Comparison of ENCODE assay signal across 8 cellular contexts in the genomic region with DNA sequence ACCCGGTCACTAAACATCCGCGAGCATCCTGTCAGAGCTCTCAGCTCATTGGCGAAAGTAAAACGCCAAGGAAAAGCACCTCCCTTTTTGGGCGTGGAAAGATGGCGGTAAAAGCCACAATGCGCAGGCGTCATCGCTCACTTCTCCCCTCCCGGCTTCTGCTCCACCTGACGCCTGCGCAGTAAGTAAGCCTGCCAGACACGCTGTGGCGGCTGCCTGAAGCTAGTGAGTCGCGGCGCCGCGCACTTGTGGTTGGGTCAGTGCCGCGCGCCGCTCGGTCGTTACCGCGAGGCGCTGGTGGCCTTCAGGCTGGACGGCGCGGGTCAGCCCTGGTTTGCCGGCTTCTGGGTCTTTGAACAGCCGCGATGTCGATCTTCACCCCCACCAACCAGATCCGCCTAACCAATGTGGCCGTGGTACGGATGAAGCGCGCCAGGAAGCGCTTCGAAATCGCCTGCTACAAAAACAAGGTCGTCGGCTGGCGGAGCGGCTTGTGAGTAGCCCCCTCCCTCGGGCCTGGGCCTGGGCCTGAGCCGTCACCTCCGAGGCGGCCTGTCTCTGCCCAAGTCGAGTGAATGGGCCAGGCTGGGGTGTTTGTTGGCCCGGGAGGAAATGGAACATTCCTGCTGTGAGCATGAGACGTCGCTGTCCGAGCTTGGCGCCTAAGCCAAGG. TPM values are rescaled to one million over a fixed set of nuclear protein-coding genes. Genes with fewer than 3 reads are reported as not detected.
A peak's percentile ranks its signal among the peaks of the same experiment; 100 is the strongest.
DNase-seq lines count a peak whose midpoint lies in the region; ATAC-seq and TF ChIP-seq lines count a peak whose summit lies in the region.
"Not testable (repeated sequence)": the region's sequence is repeated elsewhere in the genome, so short reads cannot be mapped to it uniquely, and the experiment has no call there.

No MANE protein-coding gene starts in this region.

- peak overlapping the region; percentile 95 for H3K27ac ChIP-seq in thymus (ENCODE audit: low read depth)

- H3K4me1 ChIP-seq in thymus (ENCODE audit: control insufficient read depth, insufficient read depth, low read length) = not testable (repeated sequence)

- peak overlapping the region; percentile 98 for H3K27ac Mint-ChIP-seq in activated naive CD8-positive, alpha-beta T cell treated with anti-CD3 and anti-CD28 coated beads, Interleukin-2, amount 10 ng/mL, durations not matched to agents 7 days and 5 days
- H3K27ac Mint-ChIP-seq in osteocyte (ENCODE audit: unreplicated experiment) = peak overlapping the region; percentile 98

- ATAC-seq in HG02678 (IDR thresholded peaks at IDR 0.05; ENCODE audit: unreplicated experiment) = peak; percentile 49
- peak; percentile 57 for ATAC-seq in activated naive CD8-positive, alpha-beta T cell treated with anti-CD3 and anti-CD28 coated beads, Interleukin-2, amount 10 ng/mL, durations not matched to agents 7 days and 5 days (ENCODE audit: low read depth)
- peak; percentile 86 for ATAC-seq in Right ventricle myocardium inferior

- not testable (repeated sequence) for TF ChIP-seq CTCF in GM12864 (IDR thresholded peaks at IDR 0.05; ENCODE audit: low read depth, low read length, missing control alignments); osteocyte (IDR thresholded peaks at IDR 0.05)

- not testable (repeated sequence) for H3K36me3 ChIP-seq in thymus (ENCODE audit: control insufficient read depth, insufficient read depth)

- WGBS in thymus = under 1% methylated on average over 58 of the region's 58 CpGs

- peak; percentile 96 for DNase-seq in GM12864 (ENCODE audit: low read depth)
- DNase-seq in NCI-H1105 treated with DMSO at 0.1 percent for 48 hours (lab: John Stamatoyannopoulos, UW) = peak; percentile 96
- peak; percentile 95 for DNase-seq in SKM-1 treated with dmso at 0.1 percent for 144 hours (lab: John Stamatoyannopoulos, UW; ENCODE audit: unreplicated experiment)
- peak; percentile 90 for DNase-seq in activated naive CD8-positive, alpha-beta T cell treated with anti-CD3 and anti-CD28 coated beads, Interleukin-2, amount 10 ng/mL, durations not matched to agents 7 days and 5 days
- peak; percentile 98 for DNase-seq in Right ventricle myocardium inferior (ENCODE audit: missing footprints)
- DNase-seq in osteocyte (ENCODE audit: extremely low spot score, unreplicated experiment) = peak; percentile 98

- not testable (repeated sequence) for H3K9me3 Mint-ChIP-seq in activated naive CD8-positive, alpha-beta T cell treated with anti-CD3 and anti-CD28 coated beads, Interleukin-2, amount 10 ng/mL, durations not matched to agents 7 days and 5 days; osteocyte (ENCODE audit: unreplicated experiment)

- H3K36me3 Mint-ChIP-seq in activated naive CD8-positive, alpha-beta T cell treated with anti-CD3 and anti-CD28 coated beads, Interleukin-2, amount 10 ng/mL, durations not matched to agents 7 days and 5 days = peaks cover 11% of the 10 kb centered on the region
- H3K36me3 Mint-ChIP-seq in osteocyte (ENCODE audit: unreplicated experiment) = peaks cover 12% of the 10 kb centered on the region

- peak overlapping the region; percentile 97 for H3K4me3 Mint-ChIP-seq in activated naive CD8-positive, alpha-beta T cell treated with anti-CD3 and anti-CD28 coated beads, Interleukin-2, amount 10 ng/mL, durations not matched to agents 7 days and 5 days
- H3K4me3 Mint-ChIP-seq in osteocyte (ENCODE audit: unreplicated experiment) = peak overlapping the region; percentile 94

- peaks cover 20% of the 10 kb centered on the region for H3K4me1 Mint-ChIP-seq in activated naive CD8-positive, alpha-beta T cell treated with anti-CD3 and anti-CD28 coated beads, Interleukin-2, amount 10 ng/mL, durations not matched to agents 7 days and 5 days
- H3K4me1 Mint-ChIP-seq in osteocyte (ENCODE audit: unreplicated experiment) = peaks cover 25% of the 10 kb centered on the region

- H3K9me3 ChIP-seq in thymus (ENCODE audit: control insufficient read depth) = not testable (repeated sequence)

- POLR2A ChIA-PET in activated naive CD8-positive, alpha-beta T cell treated with anti-CD3 and anti-CD28 coated beads, Interleukin-2, amount 10 ng/mL, durations not matched to agents 7 days and 5 days (lab: Charles Lee) = interaction anchor here (0.8 to 1.3 kb wide), 4 partner anchors 9 to 97 kb away, joined by 3 to 4 read pairs (median 4); no protein-coding TSS in a partner anchor

- not testable (repeated sequence) for H3K27me3 ChIP-seq in thymus (ENCODE audit: control insufficient read depth, insufficient read depth)

- H3K4me3 ChIP-seq in GM12864 (ENCODE audit: low read depth, low read length) (peak overlapping the region; percentile 67), thymus (ENCODE audit: low read length) (peak overlapping the region; percentile 50)

- intact Hi-C loops in Right ventricle myocardium inferior (cut with DNase I) = loop anchor here (2.0 kb wide), 1 partner anchor 49 kb away; no protein-coding TSS in a partner anchor

- not testable (repeated sequence) for H3K27me3 Mint-ChIP-seq in activated naive CD8-positive, alpha-beta T cell treated with anti-CD3 and anti-CD28 coated beads, Interleukin-2, amount 10 ng/mL, durations not matched to agents 7 days and 5 days; osteocyte (ENCODE audit: unreplicated experiment)

RNA-seq across cellular contexts. Expression of a gene that starts 1.4 kb away (rescaled TPM):
- total RNA-seq in activated naive CD8-positive, alpha-beta T cell treated with anti-CD3 and anti-CD28 coated beads, Interleukin-2, amount 10 ng/mL, durations not matched to agents 7 days and 5 days = 1 to 10 TPM; 4.0 to 4.5 TPM
- 3.1 TPM for total RNA-seq in Right ventricle myocardium inferior
- 1.6 and 2.3 TPM in 2 replicates for total RNA-seq in osteocyte
- 3.0 TPM for polyA plus RNA-seq in thymus

Comparison
In these comparisons a context has a peak if more than half of its experiments do, and no peak if none do; other contexts are left out.
1. Peak in every context shown above with its lines: DNase-seq, ATAC-seq, H3K4me3 ChIP-seq and H3K27ac ChIP-seq.